In the genomic region with DNA sequence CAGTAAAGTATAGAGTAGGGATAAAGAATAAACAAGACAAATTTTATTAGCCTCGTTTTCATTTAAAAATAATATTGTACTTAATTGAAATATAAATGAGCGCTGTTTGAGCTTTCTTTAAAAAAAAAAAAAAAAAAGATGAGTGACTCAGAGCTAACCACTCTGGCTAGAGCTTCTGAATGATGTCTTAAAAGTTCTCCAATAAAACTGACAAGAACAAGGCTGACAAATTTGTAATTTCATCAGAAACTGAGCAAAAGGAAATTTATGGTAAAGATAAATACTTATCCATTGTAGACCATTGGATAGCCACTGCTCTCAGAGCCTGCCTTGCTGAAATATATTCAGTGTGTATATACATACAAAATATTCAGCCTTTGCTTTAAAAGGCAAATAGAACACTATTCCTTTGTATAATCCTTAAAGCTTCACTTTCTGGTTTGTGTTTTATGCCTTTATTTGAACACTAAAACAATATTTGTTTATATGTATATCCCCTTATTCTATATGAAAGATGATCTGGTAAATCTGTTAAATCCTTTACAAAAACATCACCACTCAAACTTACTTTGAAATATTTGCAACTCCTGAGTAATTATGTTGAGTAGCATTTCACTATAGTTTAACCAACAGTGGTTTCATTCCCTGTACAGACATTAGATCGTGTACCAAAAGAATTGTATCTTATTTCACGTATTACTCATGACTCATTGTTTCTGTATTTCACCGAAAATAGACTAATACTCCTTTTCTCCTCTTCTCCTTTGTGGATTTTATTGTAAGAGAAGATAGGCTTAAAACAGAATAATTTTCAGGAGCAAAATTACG, we compare ENCODE assay signal across 9 cellular contexts.
DNase-seq lines count a peak whose midpoint lies in the region; ATAC-seq and TF ChIP-seq lines count a peak whose summit lies in the region.
"Had no signal": no experiment of that assay in that cellular context is flagged by ENCODE, and none has a peak within 500 bp of the region (broad histone marks: within the 10 kb centered on the region; RNA-seq: fewer than 3 reads in every experiment).

No MANE protein-coding gene starts in this region.

- POLR2A ChIA-PET in HEK293T (lab: Yijun Ruan, JAX): no interaction called here

- H3K27ac ChIP-seq in subcutaneous abdominal adipose tissue (ENCODE audit: low read depth, low read length): peak overlapping the region; percentile 70

- H3K4me1 Mint-ChIP-seq in activated T-helper 17 cell treated with anti-CD3 and anti-CD28 coated beads, Interleukin-2, amount 50 U/mL, for 72 hours: peaks cover 7% of the 10 kb centered on the region

- ATAC-seq in activated T-helper 17 cell treated with anti-CD3 and anti-CD28 coated beads, Interleukin-2, amount 50 U/mL, for 72 hours (replicated peaks): peak; percentile 76
- no peak for ATAC-seq in HG03565 (IDR thresholded peaks at IDR 0.05; ENCODE audit: unreplicated experiment)
- ATAC-seq in HG02852 (IDR thresholded peaks at IDR 0.05; ENCODE audit: unreplicated experiment): no peak

- H3K9me3 ChIP-seq in subcutaneous abdominal adipose tissue (ENCODE audit: control insufficient read depth in 5 of 5, low read length in 5 of 5): no peaks in the 10 kb centered on the region

- H3K27me3 Mint-ChIP-seq in activated T-helper 17 cell treated with anti-CD3 and anti-CD28 coated beads, Interleukin-2, amount 50 U/mL, for 72 hours: no peaks in the 10 kb centered on the region

- H3K4me3 Mint-ChIP-seq in activated T-helper 17 cell treated with anti-CD3 and anti-CD28 coated beads, Interleukin-2, amount 50 U/mL, for 72 hours: peak overlapping the region; percentile 20

- CTCF ChIA-PET in HEK293T (lab: Yijun Ruan, JAX): interaction anchor here (0.6 kb wide), 1 partner anchor 107 kb away, joined by 3 read pairs; no protein-coding TSS in a partner anchor

- no peaks in the 10 kb centered on the region for H3K36me3 ChIP-seq in subcutaneous abdominal adipose tissue (ENCODE audit: control insufficient read depth in 5 of 5, insufficient read depth in 5 of 5, low read length in 5 of 5)

- no peaks in the 10 kb centered on the region for H3K36me3 Mint-ChIP-seq in activated T-helper 17 cell treated with anti-CD3 and anti-CD28 coated beads, Interleukin-2, amount 50 U/mL, for 72 hours (ENCODE audit: low read depth)

- DNase-seq in HEK293T (ENCODE audit: extremely low spot score): no peak
- peak; percentile 33 for DNase-seq in glomerular visceral epithelial cell (ENCODE audit: extremely low spot score)
- DNase-seq in cortex of kidney (lab: John Stamatoyannopoulos, UW): no peak
- DNase-seq: NCI-H1092 had no signal

- no peaks in the 10 kb centered on the region for H3K27me3 ChIP-seq in subcutaneous abdominal adipose tissue (ENCODE audit: control insufficient read depth in 5 of 5, insufficient read depth in 4 of 5, low read length in 5 of 5)

- peak overlapping the region; percentile 10 for H3K27ac Mint-ChIP-seq in activated T-helper 17 cell treated with anti-CD3 and anti-CD28 coated beads, Interleukin-2, amount 50 U/mL, for 72 hours

- peaks cover 0 to 19% (median 2%) of the 10 kb centered on the region in 5 donors for H3K4me1 ChIP-seq in subcutaneous abdominal adipose tissue (ENCODE audit: control insufficient read depth in 5 of 5, insufficient read depth in 5 of 5, low read length in 5 of 5)

- no peaks in the 10 kb centered on the region for H3K9me3 Mint-ChIP-seq in activated T-helper 17 cell treated with anti-CD3 and anti-CD28 coated beads, Interleukin-2, amount 50 U/mL, for 72 hours

- H3K9ac ChIP-seq in subcutaneous abdominal adipose tissue (ENCODE audit: low read length in 5 of 5): peak overlapping the region in 1 of 5 donors; percentile 3

- H3K4me3 ChIP-seq in subcutaneous abdominal adipose tissue (ENCODE audit: low read depth in 1 of 5, low read length in 5 of 5): peak overlapping the region in 2 of 5 donors; percentile 15 to 55
- H3K4me3 ChIP-seq: skin epidermis had no signal

TF ChIP-seq in HEK293T, 16 proteins besides CTCF, POLR2A, EP300 and RAD21:
- TF ChIP-seq ZNF384 (IDR thresholded peaks at IDR 0.05): peak; percentile 83
- TF ChIP-seq NFRKB (IDR thresholded peaks at IDR 0.05): no peak
- no peak for TF ChIP-seq HDGF (IDR thresholded peaks at IDR 0.05; ENCODE audit: borderline replicate concordance)
- TF ChIP-seq TARDBP (IDR thresholded peaks at IDR 0.05): no peak
- TF ChIP-seq FOXA1 (IDR thresholded peaks at IDR 0.05): no peak
- TF ChIP-seq LEF1 (IDR thresholded peaks at IDR 0.05; ENCODE audit: borderline replicate concordance): no peak
- TF ChIP-seq, protein P1, sequence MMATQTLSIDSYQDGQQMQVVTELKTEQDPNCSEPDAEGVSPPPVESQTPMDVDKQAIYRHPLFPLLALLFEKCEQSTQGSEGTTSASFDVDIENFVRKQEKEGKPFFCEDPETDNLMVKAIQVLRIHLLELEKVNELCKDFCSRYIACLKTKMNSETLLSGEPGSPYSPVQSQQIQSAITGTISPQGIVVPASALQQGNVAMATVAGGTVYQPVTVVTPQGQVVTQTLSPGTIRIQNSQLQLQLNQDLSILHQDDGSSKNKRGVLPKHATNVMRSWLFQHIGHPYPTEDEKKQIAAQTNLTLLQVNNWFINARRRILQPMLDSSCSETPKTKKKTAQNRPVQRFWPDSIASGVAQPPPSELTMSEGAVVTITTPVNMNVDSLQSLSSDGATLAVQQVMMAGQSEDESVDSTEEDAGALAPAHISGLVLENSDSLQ (IDR thresholded peaks at IDR 0.05): peak; percentile 81
- no peak for TF ChIP-seq SP1 (IDR thresholded peaks at IDR 0.05)
